28 cellular contexts compared by ENCODE assay signal in the genomic region with DNA sequence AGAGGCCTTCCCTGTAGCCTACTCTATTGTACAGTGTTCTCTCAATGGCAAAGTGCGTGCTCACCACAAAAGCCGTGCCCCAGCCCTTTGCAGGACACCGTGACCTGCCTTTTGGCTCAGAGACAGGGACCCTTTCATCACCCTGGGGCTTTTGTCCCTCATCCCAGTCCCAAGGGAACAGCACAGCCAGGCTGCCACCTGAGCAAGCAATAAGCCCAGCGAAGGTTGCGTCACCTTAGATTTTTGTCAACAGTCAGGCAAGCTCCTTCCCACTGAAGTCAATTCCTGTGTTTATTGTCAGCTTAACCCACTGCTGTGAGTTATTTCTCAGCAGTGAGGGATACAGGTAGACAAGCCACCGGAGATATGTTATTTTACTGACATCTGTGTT. TPM values are rescaled to one million over a fixed set of nuclear protein-coding genes. Genes with fewer than 3 reads are reported as not detected.
DNase-seq lines count a peak whose midpoint lies in the region; ATAC-seq and TF ChIP-seq lines count a peak whose summit lies in the region.
"Had no signal": no experiment of that assay in that cellular context is flagged by ENCODE, and none has a peak within 500 bp of the region (broad histone marks: within the 10 kb centered on the region; RNA-seq: fewer than 3 reads in every experiment).

No MANE protein-coding gene starts in this region.

- no peaks in the 10 kb centered on the region for H3K79me2 ChIP-seq in GM23338 (replicated peaks; ENCODE audit: insufficient read depth)

- TF ChIP-seq CTCF in GM23338 (conservative IDR thresholded peaks at IDR 0.05; ENCODE audit: low read depth in 2 of 2), result no peak

- DNase-seq in GM23338 (ENCODE audit: low spot score), result no peak
- peak; percentile 70 for DNase-seq in NCI-H187 treated with DMSO at 0.1 percent for 48 hours (lab: John Stamatoyannopoulos, UW)
- DNase-seq in NCI-H345 (lab: John Stamatoyannopoulos, UW), result peak; percentile 100
- DNase-seq in T-helper 17 cell, result no peak
- DNase-seq in RPMI8226, result no peak
- no peak for DNase-seq in anterior cingulate cortex (lab: John Stamatoyannopoulos, UW)
- DNase-seq: activated CD4-positive, alpha-beta memory T cell treated with anti-CD3 and anti-CD28 coated beads for 36 hours; activated naive CD4-positive, alpha-beta T cell; activated T-cell treated with anti-CD3 and anti-CD28 coated beads for 4 hours; GOT3; immature natural killer cell; mucosa of descending colon; stimulated activated CD4-positive, alpha-beta T cell treated with anti-CD3 and anti-CD28 coated beads, Interleukin-4, amount 100 ng/mL, for 1 hour; transverse colon had no signal

- no peaks in the 10 kb centered on the region for H3K9me2 ChIP-seq in GM23338 (ENCODE audit: insufficient read depth)

- H3K36me3 ChIP-seq in GM23338 (ENCODE audit: insufficient read depth), result no peaks in the 10 kb centered on the region; the same call in 1 of the 2 replicates
- no peaks in the 10 kb centered on the region for H3K36me3 ChIP-seq in iPS-15b (ENCODE audit: control insufficient read depth, insufficient read depth, low read length)
- H3K36me3 ChIP-seq: cardiac muscle cell, heart right ventricle, SJSA1, transverse colon had no signal

- peaks cover 80% of the 10 kb centered on the region for H3K4me1 ChIP-seq in GM23338 (ENCODE audit: insufficient read depth)
- peaks cover 31% of the 10 kb centered on the region for H3K4me1 ChIP-seq in iPS-15b (ENCODE audit: control insufficient read depth, insufficient read depth, low read length)
- H3K4me1 ChIP-seq: SJSA1 had no signal

- H4K20me1 ChIP-seq in GM23338 (replicated peaks; ENCODE audit: insufficient read depth), result no peaks in the 10 kb centered on the region

- H3K4me3 Mint-ChIP-seq in GM23338, result no peak overlapping the region
- no peak overlapping the region for H3K4me3 Mint-ChIP-seq in T-helper 17 cell
- H3K4me3 Mint-ChIP-seq: activated CD4-positive, alpha-beta memory T cell treated with anti-CD3 and anti-CD28 coated beads for 36 hours; immature natural killer cell; stimulated activated naive CD8-positive, alpha-beta T cell treated with anti-CD3 and anti-CD28 coated beads, Interleukin-15, Interleukin-2, amounts not matched to agents 100 ng/mL and 50 ng/mL, for 24 hours had no signal

- H3K27me3 ChIP-seq in GM23338 (ENCODE audit: insufficient read depth) (peaks cover 38% of the 10 kb centered on the region), iPS-15b (ENCODE audit: control insufficient read depth, insufficient read depth, low read length) (peaks cover 26% of the 10 kb centered on the region)

- H3K4me3 ChIP-seq in GM23338 (peak overlapping the region; percentile 43), iPS-15b (ENCODE audit: low read depth, low read length) (peak overlapping the region; percentile 18)
- H3K4me3 ChIP-seq: cardiac muscle cell, GM12878, heart right ventricle, mucosa of descending colon, PC-9, SJSA1, transverse colon had no signal

- H3K9me3 ChIP-seq in iPS-15b (ENCODE audit: control insufficient read depth, insufficient read depth, low read length) (no peaks in the 10 kb centered on the region), T-helper 17 cell (ENCODE audit: control insufficient read depth, low read length, poor library complexity, severe bottlenecking) (no peaks in the 10 kb centered on the region)
- H3K9me3 ChIP-seq: heart right ventricle, mucosa of descending colon, SJSA1, transverse colon had no signal

- ATAC-seq in GM23338 (no peak), T-helper 17 cell (no peak), esophagus mucosa (no peak)
- ATAC-seq: GM12878, mucosa of descending colon had no signal

- H3K27ac Mint-ChIP-seq in GM23338 (no peak overlapping the region), T-helper 17 cell (no peak overlapping the region)
- H3K27ac Mint-ChIP-seq: activated CD4-positive, alpha-beta memory T cell treated with anti-CD3 and anti-CD28 coated beads for 36 hours; CD14-positive monocyte; immature natural killer cell; stimulated activated naive CD8-positive, alpha-beta T cell treated with anti-CD3 and anti-CD28 coated beads, Interleukin-15, Interleukin-2, amounts not matched to agents 100 ng/mL and 50 ng/mL, for 24 hours had no signal

- no peak overlapping the region for H3K27ac ChIP-seq in GM23338 (ENCODE audit: low read depth)
- H3K27ac ChIP-seq: cardiac muscle cell, heart right ventricle, PC-9, SJSA1, transverse colon had no signal

- H3K36me3 Mint-ChIP-seq in GM23338 (ENCODE audit: low read depth), result no peaks in the 10 kb centered on the region
- peaks cover 9% of the 10 kb centered on the region for H3K36me3 Mint-ChIP-seq in T-helper 17 cell (ENCODE audit: low read depth)
- H3K36me3 Mint-ChIP-seq: activated CD4-positive, alpha-beta memory T cell treated with anti-CD3 and anti-CD28 coated beads for 36 hours; CD14-positive monocyte had no signal

- peaks cover 13% of the 10 kb centered on the region; the same call in 1 of the 2 replicates for H3F3A ChIP-seq in GM23338 (replicated peaks; ENCODE audit: low read depth)

- peak overlapping the region; percentile 97 for H3K4me2 ChIP-seq in GM23338
- H3K4me2 ChIP-seq: PC-9 had no signal

- H3K27me3 Mint-ChIP-seq in GM23338 (ENCODE audit: insufficient read depth, low read depth, poor library complexity), result peaks cover 31% of the 10 kb centered on the region
- peaks cover 89% of the 10 kb centered on the region for H3K27me3 Mint-ChIP-seq in T-helper 17 cell

- no peak overlapping the region for H3K9ac ChIP-seq in iPS-15b (ENCODE audit: low read depth, low read length)

- no peaks in the 10 kb centered on the region; the same call in 2 of the 3 replicates for H3K9me3 Mint-ChIP-seq in GM23338
- H3K9me3 Mint-ChIP-seq: activated CD4-positive, alpha-beta memory T cell treated with anti-CD3 and anti-CD28 coated beads for 36 hours; immature natural killer cell; stimulated activated naive CD8-positive, alpha-beta T cell treated with anti-CD3 and anti-CD28 coated beads, Interleukin-15, Interleukin-2, amounts not matched to agents 100 ng/mL and 50 ng/mL, for 24 hours had no signal

- H2AFZ ChIP-seq in GM23338, result peak overlapping the region; percentile 56; the same call in 1 of the 2 replicates
- H2AFZ ChIP-seq: PC-9 had no signal

- H3K4me1 Mint-ChIP-seq in GM23338 (peaks cover 83% of the 10 kb centered on the region), T-helper 17 cell (peaks cover 3% of the 10 kb centered on the region)
- H3K4me1 Mint-ChIP-seq: immature natural killer cell had no signal

TF ChIP-seq in GM23338, 12 proteins besides CTCF, POLR2A, EP300 and RAD21 (continues in another document):
- TF ChIP-seq, protein P1, sequence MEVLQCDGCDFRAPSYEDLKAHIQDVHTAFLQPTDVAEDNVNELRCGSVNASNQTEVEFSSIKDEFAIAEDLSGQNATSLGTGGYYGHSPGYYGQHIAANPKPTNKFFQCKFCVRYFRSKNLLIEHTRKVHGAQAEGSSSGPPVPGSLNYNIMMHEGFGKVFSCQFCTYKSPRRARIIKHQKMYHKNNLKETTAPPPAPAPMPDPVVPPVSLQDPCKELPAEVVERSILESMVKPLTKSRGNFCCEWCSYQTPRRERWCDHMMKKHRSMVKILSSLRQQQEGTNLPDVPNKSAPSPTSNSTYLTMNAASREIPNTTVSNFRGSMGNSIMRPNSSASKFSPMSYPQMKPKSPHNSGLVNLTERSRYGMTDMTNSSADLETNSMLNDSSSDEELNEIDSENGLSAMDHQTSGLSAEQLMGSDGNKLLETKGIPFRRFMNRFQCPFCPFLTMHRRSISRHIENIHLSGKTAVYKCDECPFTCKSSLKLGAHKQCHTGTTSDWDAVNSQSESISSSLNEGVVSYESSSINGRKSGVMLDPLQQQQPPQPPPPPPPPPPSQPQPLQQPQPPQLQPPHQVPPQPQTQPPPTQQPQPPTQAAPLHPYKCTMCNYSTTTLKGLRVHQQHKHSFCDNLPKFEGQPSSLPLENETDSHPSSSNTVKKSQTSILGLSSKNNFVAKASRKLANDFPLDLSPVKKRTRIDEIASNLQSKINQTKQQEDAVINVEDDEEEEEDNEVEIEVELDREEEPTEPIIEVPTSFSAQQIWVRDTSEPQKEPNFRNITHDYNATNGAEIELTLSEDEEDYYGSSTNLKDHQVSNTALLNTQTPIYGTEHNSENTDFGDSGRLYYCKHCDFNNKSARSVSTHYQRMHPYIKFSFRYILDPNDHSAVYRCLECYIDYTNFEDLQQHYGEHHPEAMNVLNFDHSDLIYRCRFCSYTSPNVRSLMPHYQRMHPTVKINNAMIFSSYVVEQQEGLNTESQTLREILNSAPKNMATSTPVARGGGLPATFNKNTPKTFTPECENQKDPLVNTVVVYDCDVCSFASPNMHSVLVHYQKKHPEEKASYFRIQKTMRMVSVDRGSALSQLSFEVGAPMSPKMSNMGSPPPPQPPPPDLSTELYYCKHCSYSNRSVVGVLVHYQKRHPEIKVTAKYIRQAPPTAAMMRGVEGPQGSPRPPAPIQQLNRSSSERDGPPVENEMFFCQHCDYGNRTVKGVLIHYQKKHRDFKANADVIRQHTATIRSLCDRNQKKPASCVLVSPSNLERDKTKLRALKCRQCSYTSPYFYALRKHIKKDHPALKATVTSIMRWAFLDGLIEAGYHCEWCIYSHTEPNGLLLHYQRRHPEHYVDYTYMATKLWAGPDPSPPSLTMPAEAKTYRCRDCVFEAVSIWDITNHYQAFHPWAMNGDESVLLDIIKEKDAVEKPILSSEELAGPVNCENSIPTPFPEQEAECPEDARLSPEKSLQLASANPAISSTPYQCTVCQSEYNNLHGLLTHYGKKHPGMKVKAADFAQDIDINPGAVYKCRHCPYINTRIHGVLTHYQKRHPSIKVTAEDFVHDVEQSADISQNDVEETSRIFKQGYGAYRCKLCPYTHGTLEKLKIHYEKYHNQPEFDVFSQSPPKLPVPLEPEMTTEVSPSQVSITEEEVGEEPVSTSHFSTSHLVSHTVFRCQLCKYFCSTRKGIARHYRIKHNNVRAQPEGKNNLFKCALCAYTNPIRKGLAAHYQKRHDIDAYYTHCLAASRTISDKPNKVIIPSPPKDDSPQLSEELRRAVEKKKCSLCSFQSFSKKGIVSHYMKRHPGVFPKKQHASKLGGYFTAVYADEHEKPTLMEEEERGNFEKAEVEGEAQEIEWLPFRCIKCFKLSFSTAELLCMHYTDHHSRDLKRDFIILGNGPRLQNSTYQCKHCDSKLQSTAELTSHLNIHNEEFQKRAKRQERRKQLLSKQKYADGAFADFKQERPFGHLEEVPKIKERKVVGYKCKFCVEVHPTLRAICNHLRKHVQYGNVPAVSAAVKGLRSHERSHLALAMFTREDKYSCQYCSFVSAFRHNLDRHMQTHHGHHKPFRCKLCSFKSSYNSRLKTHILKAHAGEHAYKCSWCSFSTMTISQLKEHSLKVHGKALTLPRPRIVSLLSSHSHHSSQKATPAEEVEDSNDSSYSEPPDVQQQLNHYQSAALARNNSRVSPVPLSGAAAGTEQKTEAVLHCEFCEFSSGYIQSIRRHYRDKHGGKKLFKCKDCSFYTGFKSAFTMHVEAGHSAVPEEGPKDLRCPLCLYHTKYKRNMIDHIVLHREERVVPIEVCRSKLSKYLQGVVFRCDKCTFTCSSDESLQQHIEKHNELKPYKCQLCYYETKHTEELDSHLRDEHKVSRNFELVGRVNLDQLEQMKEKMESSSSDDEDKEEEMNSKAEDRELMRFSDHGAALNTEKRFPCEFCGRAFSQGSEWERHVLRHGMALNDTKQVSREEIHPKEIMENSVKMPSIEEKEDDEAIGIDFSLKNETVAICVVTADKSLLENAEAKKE (CRISPR knock-in tag; IDR thresholded peaks at IDR 0.05), result no peak

RNA-seq across cellular contexts. Expression of a gene that starts 4.4 kb away (rescaled TPM):
- total RNA-seq in GM23338 (2014; rRNA removed; shearing (Covaris generic)), result 2.8 and 2.9 TPM in 2 replicates
- 0.23 and 0.31 TPM in 2 replicates for polyA plus RNA-seq in GM23338 (2016; fragmentation: Nextera tagmentation; extraction: Ambion mirVana)
- total RNA-seq in T-helper 17 cell (not detected), esophagus mucosa (0.04 TPM)
- total RNA-seq: activated CD4-positive, alpha-beta memory T cell treated with anti-CD3 and anti-CD28 coated beads for 36 hours; dermis microvascular lymphatic vessel endothelial cell; endothelial cell of umbilical vein; GM12878; PC-9; renal cortical epithelial cell; SJSA1; T-helper 2 cell treated with Interferon-gamma antibody and Interleukin-4, amounts not matched to agents 100 ng/mL and 5 ng/mL, for 36 hours had no signal
- polyA plus RNA-seq: AG04450, cardiac muscle cell, CD14-positive monocyte, endothelial cell of umbilical vein, GM12878, immature natural killer cell had no signal

Comparison
In these comparisons a context has a peak if more than half of its experiments do, and no peak if none do; other contexts are left out.
1. DNase-seq: peak in NCI-H187 treated with DMSO at 0.1 percent for 48 hours (single experiment) and NCI-H345 (single experiment); none in GM23338 (single experiment), T-helper 17 cell (0 of 3), RPMI8226 (single experiment) and anterior cingulate cortex (0 of 58).